In the genomic region with DNA sequence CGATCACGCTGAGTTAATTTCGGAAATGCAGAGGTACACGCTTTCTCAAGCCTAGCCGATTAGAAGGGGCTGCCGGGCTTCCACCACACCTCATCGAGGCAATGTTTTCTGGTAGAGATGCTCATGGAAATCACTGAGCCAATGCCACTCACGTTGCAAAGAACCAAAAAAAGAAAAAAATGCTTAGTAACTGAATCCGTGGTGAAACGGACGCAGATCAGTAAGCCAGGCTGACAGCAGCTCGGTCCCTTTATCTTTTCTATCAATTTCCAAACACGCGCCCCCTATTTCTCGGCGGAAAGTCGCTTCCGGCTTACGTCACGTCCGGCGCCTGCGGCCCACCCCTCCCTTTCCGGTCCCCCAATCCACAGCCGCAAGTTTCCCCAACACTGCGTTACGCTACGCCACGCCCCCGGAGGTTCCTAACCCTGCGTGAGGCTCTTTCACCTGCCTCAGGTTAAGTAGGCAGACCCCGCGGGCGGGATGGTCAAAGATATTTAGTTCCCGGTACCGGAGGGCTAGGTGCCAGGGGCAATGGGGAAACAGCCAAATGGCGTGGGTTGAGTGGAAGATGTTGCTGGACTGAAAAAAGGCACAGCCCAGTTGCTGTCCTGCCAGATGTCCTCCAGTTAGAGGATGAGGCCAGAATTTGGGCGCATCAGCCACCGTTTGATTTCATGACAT, we compare ENCODE assay signal across 1 cellular context.
TF ChIP-seq lines count a peak whose summit lies in the region.

A gene with protein sequence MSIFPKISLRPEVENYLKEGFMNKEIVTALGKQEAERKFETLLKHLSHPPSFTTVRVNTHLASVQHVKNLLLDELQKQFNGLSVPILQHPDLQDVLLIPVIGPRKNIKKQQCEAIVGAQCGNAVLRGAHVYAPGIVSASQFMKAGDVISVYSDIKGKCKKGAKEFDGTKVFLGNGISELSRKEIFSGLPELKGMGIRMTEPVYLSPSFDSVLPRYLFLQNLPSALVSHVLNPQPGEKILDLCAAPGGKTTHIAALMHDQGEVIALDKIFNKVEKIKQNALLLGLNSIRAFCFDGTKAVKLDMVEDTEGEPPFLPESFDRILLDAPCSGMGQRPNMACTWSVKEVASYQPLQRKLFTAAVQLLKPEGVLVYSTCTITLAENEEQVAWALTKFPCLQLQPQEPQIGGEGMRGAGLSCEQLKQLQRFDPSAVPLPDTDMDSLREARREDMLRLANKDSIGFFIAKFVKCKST (minus strand): TSS at position 264 of the 684 bp plus-strand sequence. CDS start 384 bp downstream, outside the sequence.

TF ChIP-seq in K562, 482 proteins besides CTCF, POLR2A, EP300 and RAD21 (continued from another document and continues in another):
- TF ChIP-seq POLR3A (IDR thresholded peaks at IDR 0.05; ENCODE audit: borderline replicate concordance, extremely low read depth, insufficient read depth, insufficient read length): no peak
- TF ChIP-seq HNRNPH1 (optimal IDR thresholded peaks at IDR 0.05; ENCODE audit: low read depth, low read length): no peak
- peak; percentile 89 for TF ChIP-seq CXXC5 (CRISPR knock-in tag; IDR thresholded peaks at IDR 0.05)
- peak; percentile 90 for TF ChIP-seq HNRNPLL (IDR thresholded peaks at IDR 0.05; ENCODE audit: low read depth, low read length, poor library complexity, severe bottlenecking)
- TF ChIP-seq, protein P1, sequence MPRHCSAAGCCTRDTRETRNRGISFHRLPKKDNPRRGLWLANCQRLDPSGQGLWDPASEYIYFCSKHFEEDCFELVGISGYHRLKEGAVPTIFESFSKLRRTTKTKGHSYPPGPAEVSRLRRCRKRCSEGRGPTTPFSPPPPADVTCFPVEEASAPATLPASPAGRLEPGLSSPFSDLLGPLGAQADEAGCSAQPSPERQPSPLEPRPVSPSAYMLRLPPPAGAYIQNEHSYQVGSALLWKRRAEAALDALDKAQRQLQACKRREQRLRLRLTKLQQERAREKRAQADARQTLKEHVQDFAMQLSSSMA (CRISPR knock-in tag; IDR thresholded peaks at IDR 0.05): no peak
- no peak for TF ChIP-seq SREBF2 (CRISPR knock-in tag; IDR thresholded peaks at IDR 0.05)
- TF ChIP-seq ZBTB8A (IDR thresholded peaks at IDR 0.05; ENCODE audit: partially characterized antibody): no peak
- peak; percentile 87 for TF ChIP-seq MXI1 (IDR thresholded peaks at IDR 0.05; ENCODE audit: low read depth, low read length)
- no peak for TF ChIP-seq ZNF140 (CRISPR knock-in tag; IDR thresholded peaks at IDR 0.05)
- TF ChIP-seq HSF4 (CRISPR knock-in tag; IDR thresholded peaks at IDR 0.05; ENCODE audit: borderline replicate concordance): no peak
- no peak for TF ChIP-seq CBX2 (IDR thresholded peaks at IDR 0.05; ENCODE audit: insufficient read depth, low read length, poor library complexity, severe bottlenecking)
- no peak for TF ChIP-seq ZNF3 (CRISPR knock-in tag; IDR thresholded peaks at IDR 0.05)
- no peak for TF ChIP-seq POU5F1 (IDR thresholded peaks at IDR 0.05; ENCODE audit: borderline replicate concordance, low read depth, low read length, partially characterized antibody)
- no peak for TF ChIP-seq PTBP1 (IDR thresholded peaks at IDR 0.05; ENCODE audit: low read depth, low read length)
- TF ChIP-seq HLTF (IDR thresholded peaks at IDR 0.05): 0 out of 2 replicates have a peak, but pooled peaks have one; percentile 1
- TF ChIP-seq, protein P2, sequence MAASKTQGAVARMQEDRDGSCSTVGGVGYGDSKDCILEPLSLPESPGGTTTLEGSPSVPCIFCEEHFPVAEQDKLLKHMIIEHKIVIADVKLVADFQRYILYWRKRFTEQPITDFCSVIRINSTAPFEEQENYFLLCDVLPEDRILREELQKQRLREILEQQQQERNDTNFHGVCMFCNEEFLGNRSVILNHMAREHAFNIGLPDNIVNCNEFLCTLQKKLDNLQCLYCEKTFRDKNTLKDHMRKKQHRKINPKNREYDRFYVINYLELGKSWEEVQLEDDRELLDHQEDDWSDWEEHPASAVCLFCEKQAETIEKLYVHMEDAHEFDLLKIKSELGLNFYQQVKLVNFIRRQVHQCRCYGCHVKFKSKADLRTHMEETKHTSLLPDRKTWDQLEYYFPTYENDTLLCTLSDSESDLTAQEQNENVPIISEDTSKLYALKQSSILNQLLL (CRISPR knock-in tag; IDR thresholded peaks at IDR 0.05; ENCODE audit: borderline replicate concordance): no peak
- TF ChIP-seq ZFX (CRISPR knock-in tag; IDR thresholded peaks at IDR 0.05): 0 out of 2 replicates have a peak, but pooled peaks have one; percentile 41
- TF ChIP-seq, protein P3, sequence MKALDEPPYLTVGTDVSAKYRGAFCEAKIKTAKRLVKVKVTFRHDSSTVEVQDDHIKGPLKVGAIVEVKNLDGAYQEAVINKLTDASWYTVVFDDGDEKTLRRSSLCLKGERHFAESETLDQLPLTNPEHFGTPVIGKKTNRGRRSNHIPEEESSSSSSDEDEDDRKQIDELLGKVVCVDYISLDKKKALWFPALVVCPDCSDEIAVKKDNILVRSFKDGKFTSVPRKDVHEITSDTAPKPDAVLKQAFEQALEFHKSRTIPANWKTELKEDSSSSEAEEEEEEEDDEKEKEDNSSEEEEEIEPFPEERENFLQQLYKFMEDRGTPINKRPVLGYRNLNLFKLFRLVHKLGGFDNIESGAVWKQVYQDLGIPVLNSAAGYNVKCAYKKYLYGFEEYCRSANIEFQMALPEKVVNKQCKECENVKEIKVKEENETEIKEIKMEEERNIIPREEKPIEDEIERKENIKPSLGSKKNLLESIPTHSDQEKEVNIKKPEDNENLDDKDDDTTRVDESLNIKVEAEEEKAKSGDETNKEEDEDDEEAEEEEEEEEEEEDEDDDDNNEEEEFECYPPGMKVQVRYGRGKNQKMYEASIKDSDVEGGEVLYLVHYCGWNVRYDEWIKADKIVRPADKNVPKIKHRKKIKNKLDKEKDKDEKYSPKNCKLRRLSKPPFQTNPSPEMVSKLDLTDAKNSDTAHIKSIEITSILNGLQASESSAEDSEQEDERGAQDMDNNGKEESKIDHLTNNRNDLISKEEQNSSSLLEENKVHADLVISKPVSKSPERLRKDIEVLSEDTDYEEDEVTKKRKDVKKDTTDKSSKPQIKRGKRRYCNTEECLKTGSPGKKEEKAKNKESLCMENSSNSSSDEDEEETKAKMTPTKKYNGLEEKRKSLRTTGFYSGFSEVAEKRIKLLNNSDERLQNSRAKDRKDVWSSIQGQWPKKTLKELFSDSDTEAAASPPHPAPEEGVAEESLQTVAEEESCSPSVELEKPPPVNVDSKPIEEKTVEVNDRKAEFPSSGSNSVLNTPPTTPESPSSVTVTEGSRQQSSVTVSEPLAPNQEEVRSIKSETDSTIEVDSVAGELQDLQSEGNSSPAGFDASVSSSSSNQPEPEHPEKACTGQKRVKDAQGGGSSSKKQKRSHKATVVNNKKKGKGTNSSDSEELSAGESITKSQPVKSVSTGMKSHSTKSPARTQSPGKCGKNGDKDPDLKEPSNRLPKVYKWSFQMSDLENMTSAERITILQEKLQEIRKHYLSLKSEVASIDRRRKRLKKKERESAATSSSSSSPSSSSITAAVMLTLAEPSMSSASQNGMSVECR (CRISPR knock-in tag; IDR thresholded peaks at IDR 0.05): 0 out of 2 replicates have a peak, but pooled peaks have one; percentile 72
- TF ChIP-seq HOXB6 (CRISPR knock-in tag; IDR thresholded peaks at IDR 0.05; ENCODE audit: borderline replicate concordance): no peak
- TF ChIP-seq, protein P4, sequence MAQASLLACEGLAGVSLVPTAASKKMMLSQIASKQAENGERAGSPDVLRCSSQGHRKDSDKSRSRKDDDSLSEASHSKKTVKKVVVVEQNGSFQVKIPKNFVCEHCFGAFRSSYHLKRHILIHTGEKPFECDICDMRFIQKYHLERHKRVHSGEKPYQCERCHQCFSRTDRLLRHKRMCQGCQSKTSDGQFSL (CRISPR knock-in tag; IDR thresholded peaks at IDR 0.05): no peak
- TF ChIP-seq, protein P4 (tag; IDR thresholded peaks at IDR 0.05): no peak
- no peak; the same call in 1 of the 2 replicates for TF ChIP-seq SMARCA4 (IDR thresholded peaks at IDR 0.05)
- peak; percentile 81 for TF ChIP-seq ELF2 (CRISPR knock-in tag; IDR thresholded peaks at IDR 0.05)
- TF ChIP-seq, protein P5, sequence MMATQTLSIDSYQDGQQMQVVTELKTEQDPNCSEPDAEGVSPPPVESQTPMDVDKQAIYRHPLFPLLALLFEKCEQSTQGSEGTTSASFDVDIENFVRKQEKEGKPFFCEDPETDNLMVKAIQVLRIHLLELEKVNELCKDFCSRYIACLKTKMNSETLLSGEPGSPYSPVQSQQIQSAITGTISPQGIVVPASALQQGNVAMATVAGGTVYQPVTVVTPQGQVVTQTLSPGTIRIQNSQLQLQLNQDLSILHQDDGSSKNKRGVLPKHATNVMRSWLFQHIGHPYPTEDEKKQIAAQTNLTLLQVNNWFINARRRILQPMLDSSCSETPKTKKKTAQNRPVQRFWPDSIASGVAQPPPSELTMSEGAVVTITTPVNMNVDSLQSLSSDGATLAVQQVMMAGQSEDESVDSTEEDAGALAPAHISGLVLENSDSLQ (IDR thresholded peaks at IDR 0.05): peak; percentile 77
- TF ChIP-seq GTF2E2 (tag; IDR thresholded peaks at IDR 0.05): peak; percentile 60
- no peak for TF ChIP-seq RHOXF2B (CRISPR knock-in tag; conservative IDR thresholded peaks at IDR 0.05)
- TF ChIP-seq, protein P6, sequence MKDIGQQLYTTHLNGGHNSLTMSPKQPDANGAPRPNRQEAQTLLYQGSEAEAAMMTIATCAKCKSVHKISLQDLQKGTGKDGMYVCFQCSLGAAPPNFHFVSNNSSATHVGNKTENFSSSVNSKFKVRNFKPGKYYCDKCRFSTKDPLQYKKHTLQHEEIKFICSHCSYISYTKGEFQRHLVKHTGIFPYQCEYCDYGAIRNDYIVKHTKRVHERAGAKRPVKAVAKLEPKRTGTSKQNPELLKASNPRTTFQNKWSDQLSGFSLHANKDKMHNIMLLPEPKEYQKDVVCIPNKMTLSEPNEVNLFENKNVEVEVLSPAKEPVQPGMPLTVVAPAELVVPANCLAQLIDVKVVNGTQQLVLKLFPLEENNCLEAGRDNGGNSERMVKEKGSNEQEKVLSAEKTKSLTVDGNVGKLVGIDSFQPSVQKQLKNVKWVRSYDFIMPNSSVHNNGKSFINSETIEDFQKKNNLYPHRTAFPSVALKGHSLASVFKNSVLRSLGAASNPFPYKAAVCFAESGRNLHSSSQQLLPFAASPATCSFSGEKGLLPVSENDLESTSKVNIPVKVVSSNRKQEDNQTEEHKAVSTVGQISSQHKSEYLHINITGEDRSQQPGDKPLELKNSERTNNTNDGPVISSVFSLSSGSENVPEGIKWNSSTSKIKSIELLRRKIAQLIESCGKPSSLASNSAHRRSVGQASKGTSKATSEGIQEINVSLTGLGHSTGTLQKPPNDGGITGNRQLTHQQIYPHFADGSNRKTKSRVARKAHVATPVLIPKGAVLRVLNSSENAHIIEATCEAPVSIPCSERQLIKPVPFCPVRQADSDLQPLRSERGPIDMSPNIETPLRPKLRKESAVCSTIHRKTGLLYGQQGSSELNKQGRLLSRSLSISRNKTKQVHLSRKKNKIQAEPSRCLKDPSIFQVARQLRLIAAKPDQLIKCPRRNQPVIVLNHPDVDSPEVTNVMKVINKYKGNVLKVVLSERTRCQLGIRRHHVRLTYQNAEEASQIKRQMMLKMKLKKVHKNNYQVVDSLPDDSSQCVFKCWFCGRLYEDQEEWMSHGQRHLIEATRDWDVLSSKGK (CRISPR knock-in tag; IDR thresholded peaks at IDR 0.05): no peak
- TF ChIP-seq FOS (IDR thresholded peaks at IDR 0.05; ENCODE audit: extremely low read depth, insufficient read length): no peak
- TF ChIP-seq PTRF (tag; IDR thresholded peaks at IDR 0.05): no peak
- TF ChIP-seq MEF2A (IDR thresholded peaks at IDR 0.05; ENCODE audit: control insufficient read depth, low read depth, low read length): no peak
- no peak for TF ChIP-seq SETDB1 (IDR thresholded peaks at IDR 0.05; ENCODE audit: low read length)
- peak; percentile 54; the same call in 1 of the 2 replicates for TF ChIP-seq KLF13 (tag; IDR thresholded peaks at IDR 0.05; ENCODE audit: borderline replicate concordance, low read depth)
- TF ChIP-seq, protein P7, sequence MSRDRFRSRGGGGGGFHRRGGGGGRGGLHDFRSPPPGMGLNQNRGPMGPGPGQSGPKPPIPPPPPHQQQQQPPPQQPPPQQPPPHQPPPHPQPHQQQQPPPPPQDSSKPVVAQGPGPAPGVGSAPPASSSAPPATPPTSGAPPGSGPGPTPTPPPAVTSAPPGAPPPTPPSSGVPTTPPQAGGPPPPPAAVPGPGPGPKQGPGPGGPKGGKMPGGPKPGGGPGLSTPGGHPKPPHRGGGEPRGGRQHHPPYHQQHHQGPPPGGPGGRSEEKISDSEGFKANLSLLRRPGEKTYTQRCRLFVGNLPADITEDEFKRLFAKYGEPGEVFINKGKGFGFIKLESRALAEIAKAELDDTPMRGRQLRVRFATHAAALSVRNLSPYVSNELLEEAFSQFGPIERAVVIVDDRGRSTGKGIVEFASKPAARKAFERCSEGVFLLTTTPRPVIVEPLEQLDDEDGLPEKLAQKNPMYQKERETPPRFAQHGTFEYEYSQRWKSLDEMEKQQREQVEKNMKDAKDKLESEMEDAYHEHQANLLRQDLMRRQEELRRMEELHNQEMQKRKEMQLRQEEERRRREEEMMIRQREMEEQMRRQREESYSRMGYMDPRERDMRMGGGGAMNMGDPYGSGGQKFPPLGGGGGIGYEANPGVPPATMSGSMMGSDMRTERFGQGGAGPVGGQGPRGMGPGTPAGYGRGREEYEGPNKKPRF (IDR thresholded peaks at IDR 0.05; ENCODE audit: low read depth, low read length): no peak
- TF ChIP-seq ARNT (IDR thresholded peaks at IDR 0.05): peak in 1 of 2 experiments; percentile 34; a peak in 1 of 4 replicates
- TF ChIP-seq, protein P8, sequence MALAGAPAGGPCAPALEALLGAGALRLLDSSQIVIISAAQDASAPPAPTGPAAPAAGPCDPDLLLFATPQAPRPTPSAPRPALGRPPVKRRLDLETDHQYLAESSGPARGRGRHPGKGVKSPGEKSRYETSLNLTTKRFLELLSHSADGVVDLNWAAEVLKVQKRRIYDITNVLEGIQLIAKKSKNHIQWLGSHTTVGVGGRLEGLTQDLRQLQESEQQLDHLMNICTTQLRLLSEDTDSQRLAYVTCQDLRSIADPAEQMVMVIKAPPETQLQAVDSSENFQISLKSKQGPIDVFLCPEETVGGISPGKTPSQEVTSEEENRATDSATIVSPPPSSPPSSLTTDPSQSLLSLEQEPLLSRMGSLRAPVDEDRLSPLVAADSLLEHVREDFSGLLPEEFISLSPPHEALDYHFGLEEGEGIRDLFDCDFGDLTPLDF (CRISPR knock-in tag; IDR thresholded peaks at IDR 0.05): no peak
- TF ChIP-seq MAZ (CRISPR knock-in tag; conservative IDR thresholded peaks at IDR 0.05 in 1 of 2, IDR thresholded peaks at IDR 0.05 in 1 of 2): peak; percentile 63 to 68; a peak in 3 of 4 replicates
- peak; percentile 28 to 63; a peak in 2 of 4 replicates for TF ChIP-seq TBL1XR1 (IDR thresholded peaks at IDR 0.05; ENCODE audit: low read length in 2 of 2)
